9 cellular contexts compared by ENCODE assay signal in the genomic region with DNA sequence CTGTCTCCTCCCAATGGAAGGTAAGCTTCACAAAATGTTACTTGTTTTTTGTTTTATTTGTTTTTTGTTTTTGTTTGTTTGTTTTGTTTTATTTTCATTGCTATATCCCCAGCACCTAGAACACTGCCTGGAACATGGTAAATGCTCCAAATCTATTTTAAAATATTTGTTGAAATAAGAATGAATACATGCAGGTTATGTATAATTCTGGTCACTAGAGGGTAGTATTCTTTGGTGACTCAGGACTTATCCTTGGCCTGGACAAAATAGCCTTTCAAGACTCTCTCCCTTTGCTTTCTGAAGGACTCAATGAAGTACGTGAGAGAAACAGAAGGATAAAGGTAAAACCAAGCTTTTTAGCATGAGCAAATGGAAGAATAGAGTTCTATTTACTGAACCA. TPM values are rescaled to one million over a fixed set of nuclear protein-coding genes. Genes with fewer than 3 reads are reported as not detected.
DNase-seq lines count a peak whose midpoint lies in the region; ATAC-seq, FAIRE-seq and TF ChIP-seq lines count a peak whose summit lies in the region.
"Had no signal": no experiment of that assay in that cellular context is flagged by ENCODE, and none has a peak within 500 bp of the region (broad histone marks: within the 10 kb centered on the region; RNA-seq: fewer than 3 reads in every experiment).

No MANE protein-coding gene starts in this region.

- POLR2A ChIA-PET in MCF 10A (lab: Yijun Ruan, JAX): interaction anchor here (2.4 kb wide), 1 partner anchor 124 kb away, joined by 8 read pairs; no protein-coding TSS in a partner anchor

- no peaks in the 10 kb centered on the region for H3K27me3 Mint-ChIP-seq in MCF 10A (ENCODE audit: insufficient read depth, unreplicated experiment)

- no peaks in the 10 kb centered on the region for H3K36me3 Mint-ChIP-seq in MCF 10A (ENCODE audit: insufficient read depth, unreplicated experiment)

- FAIRE-seq in A204.1 (lab: Jason Lieb, UNC): peak; percentile 97
- no peak for FAIRE-seq in HTR-8/SVneo (lab: Jason Lieb, UNC)

- H3K4me3 Mint-ChIP-seq in MCF 10A (ENCODE audit: unreplicated experiment): no peak overlapping the region
- H3K4me3 Mint-ChIP-seq: activated naive CD8-positive, alpha-beta T cell treated with anti-CD3 and anti-CD28 coated beads, Interleukin-2, amount 50 U/mL, for 24 hours had no signal

- peak; percentile 33 for TF ChIP-seq CTCF in MCF 10A (IDR thresholded peaks at IDR 0.05; ENCODE audit: unreplicated experiment)

- H3K4me1 Mint-ChIP-seq in MCF 10A (ENCODE audit: insufficient read depth, unreplicated experiment): peaks cover 18% of the 10 kb centered on the region
- H3K4me1 Mint-ChIP-seq: activated naive CD8-positive, alpha-beta T cell treated with anti-CD3 and anti-CD28 coated beads, Interleukin-2, amount 50 U/mL, for 24 hours had no signal

- intact Hi-C loops in MCF 10A (cut with micrococcal nuclease): loop anchor here (1.0 kb wide), 2 partner anchors 47 to 124 kb away; a partner anchor contains a TSS

- DNase-seq in HTR-8/SVneo (ENCODE audit: insufficient read length, low spot score) (peak; percentile 24), MCF 10A (ENCODE audit: unreplicated experiment) (peak; percentile 52), kidney glomerular epithelial cell (lab: John Stamatoyannopoulos, UW) (peak; percentile 47)
- no peak for DNase-seq in activated CD8-positive, alpha-beta memory T cell treated with anti-CD3 and anti-CD28 coated beads, Interleukin-2, amount 50 U/mL, for 48 hours
- no peak for DNase-seq in stimulated activated CD4-positive, alpha-beta T cell treated with anti-CD3 and anti-CD28 coated beads, Interleukin-4, amount 100 ng/mL, for 4 hours
- no peak for DNase-seq in activated CD4-positive, alpha-beta T cell treated with anti-CD3 and anti-CD28 coated beads for 1 hour
- DNase-seq: activated naive CD8-positive, alpha-beta T cell treated with anti-CD3 and anti-CD28 coated beads, Interleukin-2, amount 50 U/mL, for 24 hours had no signal

- ATAC-seq in HG03139 (IDR thresholded peaks at IDR 0.05; ENCODE audit: unreplicated experiment): no peak
- ATAC-seq: activated naive CD8-positive, alpha-beta T cell treated with anti-CD3 and anti-CD28 coated beads, Interleukin-2, amount 50 U/mL, for 24 hours had no signal

- H3K27ac Mint-ChIP-seq in MCF 10A (ENCODE audit: low read depth, unreplicated experiment): no peak overlapping the region
- H3K27ac Mint-ChIP-seq: activated naive CD8-positive, alpha-beta T cell treated with anti-CD3 and anti-CD28 coated beads, Interleukin-2, amount 50 U/mL, for 24 hours had no signal

- no peaks in the 10 kb centered on the region for H3K9me3 Mint-ChIP-seq in MCF 10A (ENCODE audit: unreplicated experiment)
- H3K9me3 Mint-ChIP-seq: activated naive CD8-positive, alpha-beta T cell treated with anti-CD3 and anti-CD28 coated beads, Interleukin-2, amount 50 U/mL, for 24 hours had no signal

- BruUV-seq in MCF 10A (replicated peaks; lab: Mats Ljungman, UMichigan): no TSS peak

- CTCF ChIA-PET in MCF 10A (lab: Yijun Ruan, JAX): interaction anchor here (0.5 to 15.8 kb wide), 27 partner anchors 9 to 1314 kb away, joined by 3 to 447 read pairs (median 4); no protein-coding TSS in a partner anchor

RNA-seq across cellular contexts. Expression of a gene that starts 46.9 kb away (rescaled TPM):
- total RNA-seq in MCF 10A (2022): 7.1 and 7.5 TPM in 2 replicates

Comparison
In these comparisons a context has a peak if more than half of its experiments do, and no peak if none do; other contexts are left out.
1. DNase-seq: peak in HTR-8/SVneo (single experiment), MCF 10A (single experiment) and kidney glomerular epithelial cell (single experiment); none in activated CD8-positive, alpha-beta memory T cell treated with anti-CD3 and anti-CD28 coated beads, Interleukin-2, amount 50 U/mL, for 48 hours (single experiment), stimulated activated CD4-positive, alpha-beta T cell treated with anti-CD3 and anti-CD28 coated beads, Interleukin-4, amount 100 ng/mL, for 4 hours (0 of 2) and activated CD4-positive, alpha-beta T cell treated with anti-CD3 and anti-CD28 coated beads for 1 hour (single experiment).